8 cellular contexts compared by ENCODE assay signal in genomic region chr7:43868681-43869017, GRCh38. TPM values are rescaled to one million over a fixed set of nuclear protein-coding genes. Genes with fewer than 3 reads are reported as not detected.
A peak's percentile ranks its signal among the peaks of the same experiment; 100 is the strongest.
DNase-seq lines count a peak whose midpoint lies in the region; ATAC-seq and TF ChIP-seq lines count a peak whose summit lies in the region.

No MANE protein-coding gene starts in this region.

- no peaks in the 10 kb centered on the region for H3K27me3 Mint-ChIP-seq in activated naive CD4-positive, alpha-beta T cell treated with anti-CD3 and anti-CD28 coated beads, Interleukin-2, amount 50 U/mL, for 24 hours

- H3K4me3 Mint-ChIP-seq in activated naive CD4-positive, alpha-beta T cell treated with anti-CD3 and anti-CD28 coated beads, Interleukin-2, amount 50 U/mL, for 24 hours = peak overlapping the region; percentile 86

- peak overlapping the region; percentile 77 for H3K27ac Mint-ChIP-seq in activated naive CD4-positive, alpha-beta T cell treated with anti-CD3 and anti-CD28 coated beads, Interleukin-2, amount 50 U/mL, for 24 hours

- intact Hi-C loops in right cardiac atrium (cut with DNase I) = no loop called here

- 3% methylated on average over 9 of the region's 9 CpGs for WGBS in right cardiac atrium
- whole genome bisulfite sequencing in smooth muscle cell (ENCODE audit: low lambda C conversion rate) = 1% methylated on average over 9 of the region's 9 CpGs

- H3K4me1 Mint-ChIP-seq in activated naive CD4-positive, alpha-beta T cell treated with anti-CD3 and anti-CD28 coated beads, Interleukin-2, amount 50 U/mL, for 24 hours = peaks cover 23% of the 10 kb centered on the region

- H2AFZ ChIP-seq in smooth muscle cell (ENCODE audit: low read depth) = peak overlapping the region; percentile 80

- peaks cover 3% of the 10 kb centered on the region for H3K79me2 ChIP-seq in smooth muscle cell (ENCODE audit: low read depth)

- H3K4me3 ChIP-seq in WERI-Rb-1 (ENCODE audit: low read depth, low read length) (peak overlapping the region; percentile 80), right cardiac atrium (ENCODE audit: low read length) (peak overlapping the region; percentile 83), smooth muscle cell (peak overlapping the region; percentile 88)

- no peak for DNase-seq in activated naive CD4-positive, alpha-beta T cell treated with anti-CD3 and anti-CD28 coated beads, Interleukin-2, amount 50 U/mL, for 16 hours
- no peak for DNase-seq in WERI-Rb-1
- no peak for DNase-seq in right cardiac atrium
- DNase-seq in smooth muscle cell (lab: John Stamatoyannopoulos, UW; ENCODE audit: unreplicated experiment) = no peak
- no peak for DNase-seq in cerebellar cortex (ENCODE audit: low spot score)
- no peak for DNase-seq in NCI-H1092 treated with DMSO at 0.1 percent for 48 hours (lab: John Stamatoyannopoulos, UW)
- DNase-seq in effector CD8-positive, alpha-beta T cell (lab: John Stamatoyannopoulos, UW) = no peak

- no peak for TF ChIP-seq CTCF in WERI-Rb-1 (IDR thresholded peaks at IDR 0.05; ENCODE audit: low read depth, low read length)
- TF ChIP-seq CTCF in smooth muscle cell (IDR thresholded peaks at IDR 0.05; ENCODE audit: borderline replicate concordance, insufficient read depth, poor library complexity, severe bottlenecking) = no peak

- no peaks in the 10 kb centered on the region for H3K9me3 Mint-ChIP-seq in activated naive CD4-positive, alpha-beta T cell treated with anti-CD3 and anti-CD28 coated beads, Interleukin-2, amount 50 U/mL, for 24 hours

- H3K4me1 ChIP-seq in right cardiac atrium (ENCODE audit: control insufficient read depth, insufficient read depth, low read length) (peaks cover 5% of the 10 kb centered on the region), smooth muscle cell (ENCODE audit: low read depth) (peaks cover 13% of the 10 kb centered on the region)

- H3K27ac ChIP-seq in WERI-Rb-1 (no peak overlapping the region; the same call in 1 of the 2 replicates), right cardiac atrium (ENCODE audit: low read length) (peak overlapping the region; percentile 63), smooth muscle cell (ENCODE audit: low read depth) (no peak overlapping the region)

- peaks cover 12% of the 10 kb centered on the region for H3K36me3 Mint-ChIP-seq in activated naive CD4-positive, alpha-beta T cell treated with anti-CD3 and anti-CD28 coated beads, Interleukin-2, amount 50 U/mL, for 24 hours

- H3K9ac ChIP-seq in smooth muscle cell (ENCODE audit: low read depth) = peak overlapping the region; percentile 98

- H3K27me3 ChIP-seq in WERI-Rb-1 (ENCODE audit: insufficient read depth, low read depth, severe bottlenecking) (no peaks in the 10 kb centered on the region), right cardiac atrium (ENCODE audit: control insufficient read depth, insufficient read depth) (no peaks in the 10 kb centered on the region), smooth muscle cell (ENCODE audit: low read depth) (no peaks in the 10 kb centered on the region)

- H3K36me3 ChIP-seq in WERI-Rb-1 = peaks cover 23% of the 10 kb centered on the region
- H3K36me3 ChIP-seq in smooth muscle cell (ENCODE audit: low read depth) = no peaks in the 10 kb centered on the region

- H4K20me1 ChIP-seq in smooth muscle cell (ENCODE audit: low read depth) = no peaks in the 10 kb centered on the region

- H3F3A ChIP-seq in smooth muscle cell (ENCODE audit: low read depth) = no peaks in the 10 kb centered on the region

- H3K9me3 ChIP-seq in WERI-Rb-1 (ENCODE audit: severe bottlenecking) (no peaks in the 10 kb centered on the region), right cardiac atrium (ENCODE audit: control insufficient read depth, low read length) (no peaks in the 10 kb centered on the region), smooth muscle cell (replicated peaks; ENCODE audit: low read depth) (no peaks in the 10 kb centered on the region)

- H3K4me2 ChIP-seq in smooth muscle cell = peak overlapping the region; percentile 89

- ATAC-seq in right cardiac atrium = peak in 1 of 2 donors; percentile 12

RNA-seq across cellular contexts. Expression of gene MRPS24, which starts 0.7 kb away (rescaled TPM):
- 100 to 1,000 TPM; 120 to 174 (median 160) TPM for total RNA-seq in right cardiac atrium
- polyA plus RNA-seq in right cardiac atrium = 272 TPM
- total RNA-seq in smooth muscle cell = 84.1 and 87.7 TPM in 2 replicates
- polyA plus RNA-seq in smooth muscle cell = 164 and 183 TPM in 2 replicates

RNA-seq across cellular contexts. Expression of gene URGCP, which starts 37.7 kb away (rescaled TPM):
- 10 to 100 TPM; 37.7 to 43.6 (median 38.5) TPM for total RNA-seq in right cardiac atrium
- 26.5 TPM for polyA plus RNA-seq in right cardiac atrium
- total RNA-seq in smooth muscle cell = 24.8 and 34.4 TPM in 2 replicates
- polyA plus RNA-seq in smooth muscle cell = 20.4 and 23.8 TPM in 2 replicates

RNA-seq across cellular contexts. Expression of gene UBE2D4, which starts 57.6 kb away (rescaled TPM):
- 10 to 100 TPM; 40.6 to 53.4 (median 44.4) TPM for total RNA-seq in right cardiac atrium
- polyA plus RNA-seq in right cardiac atrium = 48.7 TPM
- 5.6 and 8.6 TPM in 2 replicates for total RNA-seq in smooth muscle cell
- polyA plus RNA-seq in smooth muscle cell = 4.6 and 9.5 TPM in 2 replicates
